25 cellular contexts compared by ENCODE assay signal in genomic region chr17:68141050-68141449, GRCh38.
"Had no signal": no experiment of that assay in that cellular context is flagged by ENCODE, and none has a peak within 500 bp of the region (broad histone marks: within the 10 kb centered on the region; RNA-seq: fewer than 3 reads in every experiment).

No MANE protein-coding gene starts in this region.

- H3K36me3 ChIP-seq: thyroid gland, upper lobe of right lung had no signal

- H3K27ac ChIP-seq: body of pancreas, heart right ventricle, parathyroid adenoma, thyroid gland, upper lobe of right lung had no signal

- H3K9ac ChIP-seq: parathyroid adenoma had no signal

- H3K79me2 ChIP-seq: parathyroid adenoma had no signal

- ATAC-seq: activated CD8-positive, alpha-beta memory T cell treated with anti-CD3 and anti-CD28 coated beads, Interleukin-2, amount 10 ng/mL, durations not matched to agents 7 days and 5 days; body of pancreas; esophagus mucosa; heart right ventricle; left colon; mucosa of descending colon; right cardiac atrium; stimulated activated naive CD8-positive, alpha-beta T cell treated with anti-CD3 and anti-CD28 coated beads, Interleukin-15, Interleukin-2, amounts not matched to agents 100 U/mL and 50 U/mL, for 24 hours; upper lobe of right lung had no signal

- FAIRE-seq: keratinocyte had no signal

- H3K9me3 ChIP-seq: body of pancreas, heart right ventricle, mucosa of descending colon, thyroid gland, upper lobe of right lung had no signal

- H3K4me3 ChIP-seq: body of pancreas, heart right ventricle, mucosa of descending colon, thyroid gland, upper lobe of right lung had no signal

- DNase-seq: activated B cell treated with CpG ODN at 0.5 μM for 24 hours; activated CD4-positive, alpha-beta memory T cell treated with anti-CD3 and anti-CD28 coated beads, Interleukin-2, amount 10 ng/mL, durations not matched to agents 7 days and 5 days; activated CD4-positive, alpha-beta T cell treated with anti-CD3 and anti-CD28 coated beads, Interleukin-2, amount 10 ng/mL, durations not matched to agents 24 days and 14 days; activated CD8-positive, alpha-beta memory T cell treated with anti-CD3 and anti-CD28 coated beads, Interleukin-2, amount 10 ng/mL, durations not matched to agents 7 days and 5 days; activated gamma-delta T cell; activated T-cell treated with anti-CD3 and anti-CD28 coated beads for 4 hours; anterior cingulate cortex; body of pancreas; dermis blood vessel endothelial cell; effector memory CD4-positive, alpha-beta T cell; heart right ventricle; left colon; mesenchymal stem cell; mucosa of descending colon; nephron progenitor cell; right cardiac atrium; stimulated activated CD4-positive, alpha-beta T cell treated with anti-CD3 and anti-CD28 coated beads, Interleukin-12 subunit alpha, Interleukin-12 subunit beta, amount 100 ng/mL, for 4 hours; stimulated activated CD4-positive, alpha-beta T cell treated with anti-CD3 and anti-CD28 coated beads, Interleukin-4, amount 100 ng/mL, for 4 hours; stimulated activated naive CD8-positive, alpha-beta T cell treated with anti-CD3 and anti-CD28 coated beads, Interleukin-15, Interleukin-2, amounts not matched to agents 100 U/mL and 50 U/mL, for 24 hours; T1000; thyroid gland; upper lobe of right lung had no signal

- H3K4me1 ChIP-seq: body of pancreas, heart right ventricle, parathyroid adenoma, thyroid gland, upper lobe of right lung had no signal

- H2AFZ ChIP-seq: parathyroid adenoma had no signal

- H3K27me3 ChIP-seq: body of pancreas, heart right ventricle, thyroid gland, upper lobe of right lung had no signal
